In the genomic region with DNA sequence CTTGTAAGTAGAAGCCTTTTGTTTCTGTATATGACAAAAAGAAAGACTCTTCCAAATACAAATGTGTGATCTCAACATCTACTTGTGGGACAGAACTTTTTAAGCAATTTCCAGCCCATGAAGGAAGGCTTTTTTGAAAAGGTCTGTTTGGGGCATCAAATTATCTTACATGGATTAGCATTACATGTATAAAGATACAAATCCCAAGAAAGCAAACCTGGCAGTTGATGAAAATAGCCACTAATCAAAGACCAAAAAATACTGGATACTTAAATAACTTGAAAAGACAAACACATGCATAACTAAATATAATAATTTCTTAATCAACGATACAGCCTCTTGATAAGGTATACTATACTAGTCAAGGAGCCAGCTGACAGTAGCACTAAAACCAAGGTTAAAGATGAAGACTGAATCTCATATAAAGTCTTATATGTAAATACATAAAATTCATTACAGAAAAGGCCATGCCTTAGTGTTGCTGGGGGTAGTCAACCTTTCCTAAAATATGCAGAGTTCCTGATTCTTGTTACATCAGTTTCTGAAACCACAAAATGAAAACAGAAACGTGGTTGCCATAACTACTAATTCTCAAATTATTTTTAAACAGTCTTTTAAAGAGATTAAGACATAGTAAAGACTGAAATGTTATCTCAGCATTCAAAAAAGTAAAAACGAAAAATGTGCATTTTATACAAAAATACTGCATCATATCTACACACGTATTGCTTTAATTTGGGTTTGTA, we compare ENCODE assay signal across 9 cellular contexts. TPM values are rescaled to one million over a fixed set of nuclear protein-coding genes. Genes with fewer than 3 reads are reported as not detected.
DNase-seq lines count a peak whose midpoint lies in the region; ATAC-seq and TF ChIP-seq lines count a peak whose summit lies in the region.
"Had no signal": no experiment of that assay in that cellular context is flagged by ENCODE, and none has a peak within 500 bp of the region (broad histone marks: within the 10 kb centered on the region; RNA-seq: fewer than 3 reads in every experiment).

No MANE protein-coding gene starts in this region.

- WGBS in body of pancreas, 2 donors, result 28 to 30% methylated on average over 4 of the region's 4 CpGs

- peaks cover 4% of the 10 kb centered on the region for H3K9me3 Mint-ChIP-seq in activated CD4-positive, alpha-beta T cell treated with anti-CD3 and anti-CD28 coated beads, Interleukin-2, amount 10 ng/mL, durations not matched to agents 7 days and 5 days

- H3K4me1 ChIP-seq in MM.1S (ENCODE audit: low read length) (peaks cover 36% of the 10 kb centered on the region), body of pancreas (peaks cover 57% of the 10 kb centered on the region), mucosa of descending colon (ENCODE audit: low read depth) (peaks cover 19% of the 10 kb centered on the region)

- H3K79me2 ChIP-seq in MM.1S (ENCODE audit: low read length), result peaks cover 97% of the 10 kb centered on the region

- no peak for DNase-seq in activated CD4-positive, alpha-beta T cell treated with anti-CD3 and anti-CD28 coated beads, Interleukin-2, amount 10 ng/mL, durations not matched to agents 7 days and 5 days
- no peak for DNase-seq in activated CD4-positive, alpha-beta T cell treated with anti-CD3 and anti-CD28 coated beads, Interleukin-2, amount 50 U/mL, for 1 hour
- DNase-seq in MM.1S, result peak; percentile 63
- DNase-seq in body of pancreas, result no peak
- DNase-seq in mucosa of descending colon, result no peak
- DNase-seq in NCI-H1105 (lab: John Stamatoyannopoulos, UW), result no peak
- DNase-seq in AG08396 (ENCODE audit: low spot score), result no peak

- peaks cover 72% of the 10 kb centered on the region for H3K4me1 Mint-ChIP-seq in activated CD4-positive, alpha-beta T cell treated with anti-CD3 and anti-CD28 coated beads, Interleukin-2, amount 10 ng/mL, durations not matched to agents 7 days and 5 days

- no peaks in the 10 kb centered on the region for H3K36me3 ChIP-seq in MM.1S (replicated peaks; ENCODE audit: insufficient read depth, low read length)
- H3K36me3 ChIP-seq in body of pancreas (replicated peaks in 1 of 2; ENCODE audit: insufficient read depth in 1 of 2, low read depth in 2 of 2), result no peaks in the 10 kb centered on the region
- no peaks in the 10 kb centered on the region for H3K36me3 ChIP-seq in mucosa of descending colon (ENCODE audit: low read depth)

- H3K4me2 ChIP-seq in MM.1S (ENCODE audit: low read depth, low read length), result peak overlapping the region; percentile 51

- H3K9ac ChIP-seq in MM.1S (ENCODE audit: low read length), result peak overlapping the region; percentile 92

- no peaks in the 10 kb centered on the region for H4K20me1 ChIP-seq in MM.1S (ENCODE audit: insufficient read depth, low read length)

- peak overlapping the region; percentile 72 for H3K4me3 Mint-ChIP-seq in activated CD4-positive, alpha-beta T cell treated with anti-CD3 and anti-CD28 coated beads, Interleukin-2, amount 10 ng/mL, durations not matched to agents 7 days and 5 days

- H3K27ac ChIP-seq in MM.1S (ENCODE audit: low read length) (peak overlapping the region; percentile 87), body of pancreas (peak overlapping the region in 3 of 4 donors; percentile 4 to 84 (median 33))
- H3K27ac ChIP-seq: C4-2B had no signal

- no peaks in the 10 kb centered on the region for H3K9me2 ChIP-seq in MM.1S (replicated peaks; ENCODE audit: insufficient read depth, low read length)

- no peaks in the 10 kb centered on the region for H3K27me3 Mint-ChIP-seq in activated CD4-positive, alpha-beta T cell treated with anti-CD3 and anti-CD28 coated beads, Interleukin-2, amount 10 ng/mL, durations not matched to agents 7 days and 5 days

- H3K36me3 Mint-ChIP-seq in activated CD4-positive, alpha-beta T cell treated with anti-CD3 and anti-CD28 coated beads, Interleukin-2, amount 10 ng/mL, durations not matched to agents 7 days and 5 days (ENCODE audit: low read depth), result peaks cover 31% of the 10 kb centered on the region

- TF ChIP-seq CTCF in MM.1S (IDR thresholded peaks at IDR 0.05; ENCODE audit: low read length) (no peak), body of pancreas (IDR thresholded peaks at IDR 0.05) (no peak), mucosa of descending colon (IDR thresholded peaks at IDR 0.05) (no peak)

- H2AFZ ChIP-seq in MM.1S (ENCODE audit: low read length), result no peak overlapping the region

- CTCF ChIA-PET in activated CD4-positive, alpha-beta T cell treated with anti-CD3 and anti-CD28 coated beads, Interleukin-2, amount 10 ng/mL, durations not matched to agents 7 days and 5 days (lab: Charles Lee), result interaction anchor here (2.3 kb wide), 1 partner anchor 10 kb away, joined by 7 read pairs; no protein-coding TSS in a partner anchor

- no peak for TF ChIP-seq POLR2A in body of pancreas (IDR thresholded peaks at IDR 0.05)

- no peaks in the 10 kb centered on the region for H3K27me3 ChIP-seq in MM.1S (replicated peaks; ENCODE audit: insufficient read depth, low read length)
- H3K27me3 ChIP-seq in body of pancreas, result no peaks in the 10 kb centered on the region

- intact Hi-C loops in body of pancreas (cut with DNase I), result no loop called here
- intact Hi-C loops in mucosa of descending colon (cut with DNase I, micrococcal nuclease), result no loop called here

- H3K4me3 ChIP-seq in MM.1S (ENCODE audit: low read length), result peak overlapping the region; percentile 75
- H3K4me3 ChIP-seq in body of pancreas, result no peak overlapping the region
- H3K4me3 ChIP-seq in mucosa of descending colon, result no peak overlapping the region

- POLR2A ChIA-PET in activated CD4-positive, alpha-beta T cell treated with anti-CD3 and anti-CD28 coated beads, Interleukin-2, amount 10 ng/mL, durations not matched to agents 7 days and 5 days (lab: Charles Lee), result no interaction called here

- H3F3A ChIP-seq in MM.1S (ENCODE audit: insufficient read depth, low read length), result peaks cover 48% of the 10 kb centered on the region

- peak overlapping the region; percentile 89 for H3K27ac Mint-ChIP-seq in activated CD4-positive, alpha-beta T cell treated with anti-CD3 and anti-CD28 coated beads, Interleukin-2, amount 10 ng/mL, durations not matched to agents 7 days and 5 days

- H3K9me3 ChIP-seq in MM.1S (replicated peaks; ENCODE audit: insufficient read depth, low read length), result no peaks in the 10 kb centered on the region
- H3K9me3 ChIP-seq in body of pancreas, result no peaks in the 10 kb centered on the region
- no peaks in the 10 kb centered on the region for H3K9me3 ChIP-seq in mucosa of descending colon

- ATAC-seq in body of pancreas, result no peak
- ATAC-seq in mucosa of descending colon, result peak; percentile 14
- no peak for ATAC-seq in esophagus mucosa

RNA-seq across cellular contexts. Expression of a gene that starts 2.0 kb away (rescaled TPM):
- total RNA-seq in activated CD4-positive, alpha-beta T cell treated with anti-CD3 and anti-CD28 coated beads, Interleukin-2, amount 10 ng/mL, durations not matched to agents 7 days and 5 days, result 10 to 100 TPM; 33.9 to 39.0 TPM
- total RNA-seq in body of pancreas, result 10 to 100 TPM; 26.7 to 37.1 TPM
- 10 to 100 TPM; 50.5 to 57.3 (median 55.3) TPM for total RNA-seq in mucosa of descending colon
- 29.2 TPM for total RNA-seq in esophagus mucosa
